In the genomic region with DNA sequence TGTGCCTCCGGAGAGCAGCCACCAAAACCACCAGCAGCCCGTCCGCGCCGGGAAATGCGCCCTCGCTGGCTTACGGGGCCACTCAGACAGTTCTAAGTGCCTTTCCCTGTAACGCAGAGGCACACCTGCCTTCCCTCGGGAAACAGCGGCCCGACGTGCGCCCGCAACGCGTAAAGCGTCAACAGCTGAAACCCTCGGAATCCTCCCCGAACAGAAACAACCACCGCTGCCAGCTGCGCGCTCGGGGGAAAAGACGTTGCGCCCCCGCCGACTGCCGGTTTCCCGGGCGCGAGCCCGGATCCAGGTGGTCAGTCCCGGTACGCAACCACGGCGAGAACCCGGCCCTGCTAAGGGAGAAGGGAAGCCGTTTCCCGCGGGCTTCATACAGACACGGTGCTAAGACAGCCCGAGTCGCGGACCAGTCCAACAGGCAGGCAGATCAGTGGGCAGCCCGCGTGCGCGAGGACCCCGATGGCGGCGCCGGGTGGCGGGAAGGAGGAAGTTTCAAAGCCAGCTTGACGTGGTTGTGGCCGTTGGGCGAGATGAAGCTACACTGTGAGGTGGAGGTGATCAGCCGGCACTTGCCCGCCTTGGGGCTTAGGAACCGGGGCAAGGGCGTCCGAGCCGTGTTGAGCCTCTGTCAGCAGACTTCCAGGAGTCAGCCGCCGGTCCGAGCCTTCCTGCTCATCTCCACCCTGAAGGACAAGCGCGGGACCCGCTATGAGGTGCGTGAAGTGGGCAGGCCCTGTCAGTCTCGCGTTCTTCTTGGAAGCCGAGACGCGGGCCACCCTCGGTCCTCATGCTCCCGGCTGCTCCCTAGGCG, we compare ENCODE assay signal across 8 cellular contexts. TPM values are rescaled to one million over a fixed set of nuclear protein-coding genes. Genes with fewer than 3 reads are reported as not detected.
DNase-seq lines count a peak whose midpoint lies in the region; ATAC-seq and TF ChIP-seq lines count a peak whose summit lies in the region.

A gene with protein sequence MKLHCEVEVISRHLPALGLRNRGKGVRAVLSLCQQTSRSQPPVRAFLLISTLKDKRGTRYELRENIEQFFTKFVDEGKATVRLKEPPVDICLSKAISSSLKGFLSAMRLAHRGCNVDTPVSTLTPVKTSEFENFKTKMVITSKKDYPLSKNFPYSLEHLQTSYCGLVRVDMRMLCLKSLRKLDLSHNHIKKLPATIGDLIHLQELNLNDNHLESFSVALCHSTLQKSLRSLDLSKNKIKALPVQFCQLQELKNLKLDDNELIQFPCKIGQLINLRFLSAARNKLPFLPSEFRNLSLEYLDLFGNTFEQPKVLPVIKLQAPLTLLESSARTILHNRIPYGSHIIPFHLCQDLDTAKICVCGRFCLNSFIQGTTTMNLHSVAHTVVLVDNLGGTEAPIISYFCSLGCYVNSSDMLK (plus strand): TSS at position 462 of the 823 bp plus-strand sequence. CDS start 81 bp downstream, at position 543.

- no peaks in the 10 kb centered on the region for H3K36me3 ChIP-seq in endocrine pancreas (ENCODE audit: control insufficient read depth, insufficient read depth, low read length)
- H3K36me3 ChIP-seq in mesodermal cell (ENCODE audit: control insufficient read depth, insufficient read depth, low read length), result peaks cover 22% of the 10 kb centered on the region

- peak within 1 kb of the TSS; percentile 99 for H3K4me3 Mint-ChIP-seq in activated CD8-positive, alpha-beta memory T cell treated with anti-CD3 and anti-CD28 coated beads, Interleukin-2, amount 10 ng/mL, durations not matched to agents 7 days and 5 days

- H3K4me1 ChIP-seq in endocrine pancreas (ENCODE audit: control insufficient read depth, insufficient read depth, low read length) (no peaks in the 10 kb centered on the region), mesodermal cell (ENCODE audit: control insufficient read depth, insufficient read depth, low read length, poor library complexity, severe bottlenecking) (peaks cover 4% of the 10 kb centered on the region)

- CTCF ChIA-PET in activated CD8-positive, alpha-beta memory T cell treated with anti-CD3 and anti-CD28 coated beads, Interleukin-2, amount 10 ng/mL, durations not matched to agents 7 days and 5 days (lab: Charles Lee), result interaction anchor here (0.8 to 6.6 kb wide), 9 partner anchors 12 to 263 kb away, joined by 3 to 78 read pairs (median 4); a partner anchor contains a TSS

- no peaks in the 10 kb centered on the region for H3K27me3 ChIP-seq in endocrine pancreas (ENCODE audit: control insufficient read depth, insufficient read depth, low read length)

- 0% methylated on average over 48 to 76 of the region's 78 CpGs for WGBS in mesodermal cell (ENCODE audit: insufficient coverage in 2 of 2), 2 experiments

- peak within 1 kb of the TSS; percentile 99 for H3K9ac ChIP-seq in endocrine pancreas (ENCODE audit: control insufficient read depth, insufficient read depth, low read length)

- H3K4me1 Mint-ChIP-seq in activated CD8-positive, alpha-beta memory T cell treated with anti-CD3 and anti-CD28 coated beads, Interleukin-2, amount 10 ng/mL, durations not matched to agents 7 days and 5 days, result peaks cover 30% of the 10 kb centered on the region

- no peaks in the 10 kb centered on the region for H3K9me3 ChIP-seq in endocrine pancreas (ENCODE audit: control insufficient read depth, low read length)
- no peaks in the 10 kb centered on the region for H3K9me3 ChIP-seq in mesodermal cell (ENCODE audit: control insufficient read depth, low read length)

- peak; percentile 88 for ATAC-seq in activated CD8-positive, alpha-beta memory T cell treated with anti-CD3 and anti-CD28 coated beads, Interleukin-2, amount 10 ng/mL, durations not matched to agents 7 days and 5 days

- H3K27ac ChIP-seq in mesodermal cell (ENCODE audit: low read depth, low read length, severe bottlenecking), result peak within 1 kb of the TSS; percentile 89

- peak within 1 kb of the TSS; percentile 94 for H3K4me3 ChIP-seq in endocrine pancreas (ENCODE audit: control insufficient read depth, insufficient read depth, low read length)
- peak within 1 kb of the TSS; percentile 88 for H3K4me3 ChIP-seq in mesodermal cell (ENCODE audit: extremely low read depth, insufficient read depth, low read length, poor library complexity, severe bottlenecking)

- H3K27ac Mint-ChIP-seq in activated CD8-positive, alpha-beta memory T cell treated with anti-CD3 and anti-CD28 coated beads, Interleukin-2, amount 10 ng/mL, durations not matched to agents 7 days and 5 days, result peak within 1 kb of the TSS; percentile 99

- H3K36me3 Mint-ChIP-seq in activated CD8-positive, alpha-beta memory T cell treated with anti-CD3 and anti-CD28 coated beads, Interleukin-2, amount 10 ng/mL, durations not matched to agents 7 days and 5 days, result peaks cover 21% of the 10 kb centered on the region

- no peaks in the 10 kb centered on the region for H3K27me3 Mint-ChIP-seq in activated CD8-positive, alpha-beta memory T cell treated with anti-CD3 and anti-CD28 coated beads, Interleukin-2, amount 10 ng/mL, durations not matched to agents 7 days and 5 days

- no peak for TF ChIP-seq CTCF in GM20000 (IDR thresholded peaks at IDR 0.05; ENCODE audit: extremely low read depth, missing control alignments)

- DNase-seq in CMK (ENCODE audit: low read depth), result peak; percentile 34
- peak; percentile 85 for DNase-seq in GM20000 (ENCODE audit: low spot score)
- DNase-seq in HT-29 (ENCODE audit: low spot score), result peak; percentile 81
- peak; percentile 83 to 85 for DNase-seq in NOMO-1 (lab: John Stamatoyannopoulos, UW; ENCODE audit: unreplicated experiment in 2 of 2)
- DNase-seq in activated CD8-positive, alpha-beta memory T cell treated with anti-CD3 and anti-CD28 coated beads, Interleukin-2, amount 10 ng/mL, durations not matched to agents 7 days and 5 days, result peak; percentile 90
- peak; percentile 68 for DNase-seq in stimulated activated CD8-positive, alpha-beta memory T cell treated with anti-CD3 and anti-CD28 coated beads, Interleukin-15, amount 100 ng/mL, for 24 hours (ENCODE audit: low read depth)

- no peaks in the 10 kb centered on the region for H3K9me3 Mint-ChIP-seq in activated CD8-positive, alpha-beta memory T cell treated with anti-CD3 and anti-CD28 coated beads, Interleukin-2, amount 10 ng/mL, durations not matched to agents 7 days and 5 days (ENCODE audit: low read depth)

RNA-seq across cellular contexts. Expression of the gene that starts here (rescaled TPM):
- 26.4 and 28.6 TPM in 2 replicates for total RNA-seq in HT-29 (2014; rRNA removed; shearing (Covaris generic))
- total RNA-seq in activated CD8-positive, alpha-beta memory T cell treated with anti-CD3 and anti-CD28 coated beads, Interleukin-2, amount 10 ng/mL, durations not matched to agents 7 days and 5 days, result 10 to 100 TPM; 64.4 to 71.3 TPM
- 21.4 TPM for polyA plus RNA-seq in mesodermal cell (2013, experiment 1 of 2)
- 23.6 TPM for polyA plus RNA-seq in mesodermal cell (2013, experiment 2 of 2)

Comparison
In these comparisons a context has a peak if more than half of its experiments do, and no peak if none do; other contexts are left out.
1. Peak in every context shown above with its lines: DNase-seq, ATAC-seq, H3K4me3 ChIP-seq and H3K27ac ChIP-seq.
2. DNase-seq: peak in every context shown above with its lines; median percentile 90 in activated CD8-positive, alpha-beta memory T cell treated with anti-CD3 and anti-CD28 coated beads, Interleukin-2, amount 10 ng/mL, durations not matched to agents 7 days and 5 days; 85 in GM20000; 84 in NOMO-1; 81 in HT-29; 68 in stimulated activated CD8-positive, alpha-beta memory T cell treated with anti-CD3 and anti-CD28 coated beads, Interleukin-15, amount 100 ng/mL, for 24 hours; 34 in CMK.